ENCODE assay signal across 28 cellular contexts in the genomic region with DNA sequence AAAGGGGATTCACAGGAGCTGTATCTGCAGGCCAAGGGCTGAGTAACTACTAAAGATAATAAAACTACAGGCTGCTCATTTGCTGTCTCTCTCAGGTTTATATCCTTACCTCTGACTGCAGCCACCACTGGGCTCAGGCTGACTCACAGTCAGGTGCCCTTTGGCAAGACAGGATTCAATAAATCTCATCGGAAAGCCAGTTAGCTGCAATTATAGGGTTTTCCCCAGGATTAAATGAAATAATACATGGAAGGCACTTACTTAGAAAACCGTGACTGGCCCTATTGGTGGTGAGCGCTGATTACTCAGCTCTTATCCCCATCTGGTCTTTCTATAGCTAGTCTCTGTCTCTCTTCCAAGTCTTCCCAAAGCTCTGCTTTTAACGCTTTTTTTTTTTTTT. TPM values are rescaled to one million over a fixed set of nuclear protein-coding genes. Genes with fewer than 3 reads are reported as not detected.
DNase-seq lines count a peak whose midpoint lies in the region; ATAC-seq and TF ChIP-seq lines count a peak whose summit lies in the region.
"Had no signal": no experiment of that assay in that cellular context is flagged by ENCODE, and none has a peak within 500 bp of the region (broad histone marks: within the 10 kb centered on the region; RNA-seq: fewer than 3 reads in every experiment).

No MANE protein-coding gene starts in this region.

- no peak overlapping the region for H2AK5ac ChIP-seq in IMR-90 (ENCODE audit: low read depth, low read length)

- H3K27me3 ChIP-seq in IMR-90 (ENCODE audit: control insufficient read depth, insufficient read depth, low read length): no peaks in the 10 kb centered on the region
- H3K27me3 ChIP-seq in adrenal gland: no peaks in the 10 kb centered on the region
- no peaks in the 10 kb centered on the region for H3K27me3 ChIP-seq in kidney epithelial cell (ENCODE audit: control insufficient read depth, insufficient read depth, low read length)
- no peaks in the 10 kb centered on the region for H3K27me3 ChIP-seq in CD8-positive, alpha-beta T cell (ENCODE audit: insufficient read depth, low read length)
- H3K27me3 ChIP-seq: BLaER1, heart left ventricle, right lobe of liver, SJCRH30, uterus had no signal

- no peak overlapping the region for H3K18ac ChIP-seq in IMR-90 (ENCODE audit: low read depth, low read length)

- DNase-seq in A172 (ENCODE audit: low spot score) (peak; percentile 96), IMR-90 (peak; percentile 20), adrenal gland (peak; percentile 34 to 72 (median 67)), kidney epithelial cell (ENCODE audit: low read depth) (peak; percentile 78), hypothalamus (lab: John Stamatoyannopoulos, UW) (no peak)
- DNase-seq in CD8-positive, alpha-beta T cell: no peak
- DNase-seq: activated CD4-positive, alpha-beta memory T cell treated with anti-CD3 and anti-CD28 coated beads for 36 hours; activated naive CD4-positive, alpha-beta T cell treated with anti-CD3 and anti-CD28 coated beads, Interleukin-2, amount 10 ng/mL, durations not matched to agents 7 days and 5 days; aorta; cerebellar nuclear complex; effector CD8-positive, alpha-beta T cell; GDM1; heart left ventricle; lower lobe of right lung; MV-4-11; NCI-H1694; OCI-M1; right lobe of liver; SJCRH30; stimulated activated CD4-positive, alpha-beta T cell treated with anti-CD3 and anti-CD28 coated beads, Interleukin-15, amount 100 ng/mL, for 24 hours; T-helper 2 cell; uterus had no signal

- H2BK120ac ChIP-seq in IMR-90 (ENCODE audit: low read depth, low read length): no peak overlapping the region

- no peak overlapping the region for H3K9ac ChIP-seq in IMR-90 (ENCODE audit: low read depth, low read length)
- H3K9ac ChIP-seq: BLaER1 had no signal

- H3K4me1 Mint-ChIP-seq in CD8-positive, alpha-beta T cell (ENCODE audit: low read depth): no peaks in the 10 kb centered on the region
- H3K4me1 Mint-ChIP-seq: activated naive CD4-positive, alpha-beta T cell treated with anti-CD3 and anti-CD28 coated beads, Interleukin-2, amount 10 ng/mL, durations not matched to agents 7 days and 5 days; GM23338; WTC11 had no signal

- no peaks in the 10 kb centered on the region for H3K9me3 Mint-ChIP-seq in CD8-positive, alpha-beta T cell
- H3K9me3 Mint-ChIP-seq: activated CD4-positive, alpha-beta memory T cell treated with anti-CD3 and anti-CD28 coated beads for 36 hours; activated naive CD4-positive, alpha-beta T cell treated with anti-CD3 and anti-CD28 coated beads, Interleukin-2, amount 10 ng/mL, durations not matched to agents 7 days and 5 days; GM23338; WTC11 had no signal

- in situ Hi-C loops in IMR-90 (cut with MboI; ENCODE audit: low sequenced_read_pairs): loop anchor here (25.0 kb wide), 1 partner anchor 712 kb away; no protein-coding TSS in a partner anchor

- H3K27ac ChIP-seq in IMR-90 (ENCODE audit: insufficient read depth, low read length): no peak overlapping the region
- peak overlapping the region in 3 of 5 donors; percentile 37 to 49 (median 48) for H3K27ac ChIP-seq in adrenal gland
- H3K27ac ChIP-seq in CD8-positive, alpha-beta T cell (ENCODE audit: low read depth, low read length): no peak overlapping the region
- H3K27ac ChIP-seq: A549, BLaER1, heart left ventricle, lower lobe of right lung, right lobe of liver, SJCRH30, uterus had no signal

- H3K36me3 ChIP-seq in IMR-90 (ENCODE audit: control insufficient read depth, insufficient read depth, low read length) (peaks cover 25% of the 10 kb centered on the region), adrenal gland (replicated peaks in 1 of 2) (peaks cover 0 to 21% of the 10 kb centered on the region in 2 donors), kidney epithelial cell (ENCODE audit: control insufficient read depth, insufficient read depth, low read length) (no peaks in the 10 kb centered on the region)
- H3K36me3 ChIP-seq in CD8-positive, alpha-beta T cell (ENCODE audit: insufficient read depth, low read length): peaks cover 7% of the 10 kb centered on the region
- H3K36me3 ChIP-seq: uterus had no signal

- H3K36me3 Mint-ChIP-seq in CD8-positive, alpha-beta T cell: peaks cover 61% of the 10 kb centered on the region

- H2BK5ac ChIP-seq in IMR-90 (ENCODE audit: low read depth, low read length, poor library complexity, severe bottlenecking): no peak overlapping the region

- H3K4me2 ChIP-seq in IMR-90 (ENCODE audit: low read depth, low read length): no peak overlapping the region
- H3K4me2 ChIP-seq: A549, BLaER1, GM23338 had no signal

- no peaks in the 10 kb centered on the region for H3K9me1 ChIP-seq in IMR-90 (ENCODE audit: insufficient read depth, low read length)

- no peak for TF ChIP-seq CTCF in IMR-90 (conservative IDR thresholded peaks at IDR 0.05; ENCODE audit: low read depth, low read length)
- no peak for TF ChIP-seq CTCF in adrenal gland (IDR thresholded peaks at IDR 0.05)
- TF ChIP-seq CTCF in kidney epithelial cell (IDR thresholded peaks at IDR 0.05; ENCODE audit: insufficient read depth, low read length, poor library complexity, severe bottlenecking): no peak
- no peak for TF ChIP-seq CTCF in CD8-positive, alpha-beta T cell (IDR thresholded peaks at IDR 0.05)

- no CpG with 5 or more reads among the region's 4 CpGs for WGBS in IMR-90 (ENCODE audit: extremely low coverage in 2 of 2, insufficient read length in 1 of 2), 2 experiments
- 46 to 68% (median 60%) methylated on average over 4 of the region's 4 CpGs for WGBS in adrenal gland, 4 donors

- H2BK15ac ChIP-seq in IMR-90 (ENCODE audit: low read depth, low read length): no peak overlapping the region

- H3K56ac ChIP-seq in IMR-90 (ENCODE audit: extremely low read depth, insufficient read depth, low read length): no peak overlapping the region

- H2AK9ac ChIP-seq in IMR-90 (replicated peaks; ENCODE audit: low read depth, low read length, poor library complexity): no peak overlapping the region

- no peak overlapping the region for H3K27ac Mint-ChIP-seq in CD8-positive, alpha-beta T cell
- H3K27ac Mint-ChIP-seq: activated CD4-positive, alpha-beta memory T cell treated with anti-CD3 and anti-CD28 coated beads for 36 hours; activated naive CD4-positive, alpha-beta T cell treated with anti-CD3 and anti-CD28 coated beads, Interleukin-2, amount 10 ng/mL, durations not matched to agents 7 days and 5 days; GM23338; WTC11 had no signal

- peaks cover 3% of the 10 kb centered on the region; the same call in 1 of the 2 replicates for H3K4me1 ChIP-seq in IMR-90 (ENCODE audit: control insufficient read depth, insufficient read depth, low read length)
- no peaks in the 10 kb centered on the region for H3K4me1 ChIP-seq in adrenal gland (replicated peaks in 1 of 2)
- no peaks in the 10 kb centered on the region for H3K4me1 ChIP-seq in CD8-positive, alpha-beta T cell (ENCODE audit: insufficient read depth, low read length)
- H3K4me1 ChIP-seq: A549, BLaER1, heart left ventricle, lower lobe of right lung, right lobe of liver, SJCRH30, uterus had no signal

- H3K4me3 Mint-ChIP-seq in CD8-positive, alpha-beta T cell: no peak overlapping the region
- H3K4me3 Mint-ChIP-seq: activated CD4-positive, alpha-beta memory T cell treated with anti-CD3 and anti-CD28 coated beads for 36 hours; activated naive CD4-positive, alpha-beta T cell treated with anti-CD3 and anti-CD28 coated beads, Interleukin-2, amount 10 ng/mL, durations not matched to agents 7 days and 5 days; GM23338; WTC11 had no signal

- no peaks in the 10 kb centered on the region for H4K20me1 ChIP-seq in IMR-90 (ENCODE audit: insufficient read depth, low read length)
- H4K20me1 ChIP-seq: BLaER1 had no signal

- H3K23ac ChIP-seq in IMR-90 (ENCODE audit: low read depth, low read length): no peak overlapping the region

- ATAC-seq in IMR-90 (ENCODE audit: low read depth): no peak
- no peak for ATAC-seq in GM18517 (IDR thresholded peaks at IDR 0.05; ENCODE audit: unreplicated experiment)
- ATAC-seq in GM18873 (IDR thresholded peaks at IDR 0.05; ENCODE audit: low FRiP score, unreplicated experiment): no peak
- no peak for ATAC-seq in CD8-positive, alpha-beta T cell
- ATAC-seq: A549, GM23338, heart left ventricle, lower lobe of right lung, WTC11 had no signal

- H3K9me3 ChIP-seq in IMR-90 (ENCODE audit: control insufficient read depth, insufficient read depth, low read length) (no peaks in the 10 kb centered on the region), adrenal gland (replicated peaks in 1 of 3) (no peaks in the 10 kb centered on the region)
- H3K9me3 ChIP-seq in CD8-positive, alpha-beta T cell (ENCODE audit: low read length): no peaks in the 10 kb centered on the region
- H3K9me3 ChIP-seq: A549, BLaER1, heart left ventricle, lower lobe of right lung, right lobe of liver, SJCRH30, uterus had no signal

- H4K91ac ChIP-seq in IMR-90 (ENCODE audit: insufficient read depth, low read depth, low read length): no peak overlapping the region

- intact Hi-C loops in IMR-90 (cut with micrococcal nuclease) (no loop called here), adrenal gland (cut with DNase I) (no loop called here)
- intact Hi-C loops in CD8-positive, alpha-beta T cell (cut with DNase I, micrococcal nuclease): no loop called here

- dilution Hi-C loops in IMR-90 (cut with HindIII; ENCODE audit: low sequenced_read_pairs, unreplicated experiment): no loop called here

- no peak overlapping the region for H3K4ac ChIP-seq in IMR-90 (ENCODE audit: low read depth, low read length)

- H3K14ac ChIP-seq in IMR-90 (replicated peaks; ENCODE audit: low read depth, low read length): no peak overlapping the region

- TF ChIP-seq RAD21 in IMR-90 (IDR thresholded peaks at IDR 0.05; ENCODE audit: low read length): no peak

- no peak overlapping the region for H2BK20ac ChIP-seq in IMR-90 (ENCODE audit: low read depth, low read length)

- CTCF ChIA-PET in IMR-90 (lab: Yijun Ruan, JAX): no interaction called here
- CTCF ChIA-PET in CD8-positive, alpha-beta T cell (lab: Charles Lee): interaction anchor here (1.0 kb wide), 2 partner anchors 12 to 20 kb away, joined by 3 read pairs; no protein-coding TSS in a partner anchor

- H4K5ac ChIP-seq in IMR-90 (ENCODE audit: low read depth, low read length): no peak overlapping the region

- H2AFZ ChIP-seq in IMR-90 (replicated peaks; ENCODE audit: low read length, poor library complexity): no peak overlapping the region
- H2AFZ ChIP-seq: GM23338 had no signal

- no peaks in the 10 kb centered on the region for H3K27me3 Mint-ChIP-seq in CD8-positive, alpha-beta T cell (ENCODE audit: low read depth)
- H3K27me3 Mint-ChIP-seq: activated CD4-positive, alpha-beta memory T cell treated with anti-CD3 and anti-CD28 coated beads for 36 hours; activated naive CD4-positive, alpha-beta T cell treated with anti-CD3 and anti-CD28 coated beads, Interleukin-2, amount 10 ng/mL, durations not matched to agents 7 days and 5 days had no signal

- H3K79me1 ChIP-seq in IMR-90 (ENCODE audit: low read depth in 1 of 2, low read length in 2 of 2): no peaks in the 10 kb centered on the region; a peak in 1 of 4 replicates

- H3K4me3 ChIP-seq in IMR-90 (ENCODE audit: insufficient read depth, low read depth, low read length) (no peak overlapping the region), adrenal gland (no peak overlapping the region), kidney epithelial cell (ENCODE audit: low read depth, low read length) (no peak overlapping the region)
- no peak overlapping the region for H3K4me3 ChIP-seq in CD8-positive, alpha-beta T cell (ENCODE audit: low read depth, low read length)
- H3K4me3 ChIP-seq: A549, BLaER1, GM23338, heart left ventricle, lower lobe of right lung, right lobe of liver, SJCRH30, uterus had no signal

- no TSS peak for BruUV-seq in IMR-90 (replicated peaks; lab: Mats Ljungman, UMichigan)

- TF ChIP-seq POLR2A in IMR-90 (IDR thresholded peaks at IDR 0.05; ENCODE audit: low read depth, low read length) (no peak), adrenal gland (IDR thresholded peaks at IDR 0.05) (no peak)

- no peak overlapping the region for H4K8ac ChIP-seq in IMR-90 (ENCODE audit: low read depth in 2 of 2, low read length in 2 of 2)

- POLR2A ChIA-PET in IMR-90 (lab: Charles Lee; ENCODE audit: unreplicated experiment): interaction anchor here (0.6 kb wide), 1 partner anchor 227 kb away, joined by 5 read pairs; no protein-coding TSS in a partner anchor
- POLR2A ChIA-PET in CD8-positive, alpha-beta T cell (lab: Charles Lee): interaction anchor here (0.9 kb wide), 1 partner anchor 21 kb away, joined by 3 read pairs; no protein-coding TSS in a partner anchor

RNA-seq across cellular contexts. Expression of a gene that starts 26.4 kb away (rescaled TPM):
- total RNA-seq in A172 (2014; rRNA removed; shearing (Covaris generic)): 31.3 and 43.6 TPM in 2 replicates
- total RNA-seq in IMR-90 (2012; rRNA removed) (24.6 and 32.8 TPM in 2 replicates), adrenal gland (10 to 100 TPM; 19.1 to 62.4 (median 24.4) TPM), kidney epithelial cell (49.2 and 59.8 TPM in 2 replicates)
- polyA plus RNA-seq in IMR-90 (2012; rRNA removed) (10.6 and 13.1 TPM in 2 replicates), adrenal gland (10 to 100 TPM; 24.7 to 30.2 (median 29.4) TPM)
- polyA plus RNA-seq in IMR-90 (2012; cell fraction: cytosol; rRNA removed): 2.7 and 4.7 TPM in 2 replicates
- polyA plus RNA-seq in IMR-90 (2012; cell fraction: nucleus; rRNA removed; ENCODE audit: low replicate concordance): 1.6 and 11.1 TPM in 2 replicates
- 1 to 10 TPM; 5.8 to 6.3 TPM for total RNA-seq in CD8-positive, alpha-beta T cell

RNA-seq across cellular contexts. Expression of a gene that starts 34.2 kb away (rescaled TPM):
- 10.4 and 14.0 TPM in 2 replicates for total RNA-seq in A172 (2014; rRNA removed; shearing (Covaris generic))
- total RNA-seq in IMR-90 (2012; rRNA removed): 11.7 and 11.8 TPM in 2 replicates
- polyA plus RNA-seq in IMR-90 (2012; rRNA removed): 17.7 and 17.8 TPM in 2 replicates
- polyA plus RNA-seq in IMR-90 (2012; cell fraction: cytosol; rRNA removed): 4.3 and 9.6 TPM in 2 replicates
- 5.6 and 10.9 TPM in 2 replicates for polyA plus RNA-seq in IMR-90 (2012; cell fraction: nucleus; rRNA removed; ENCODE audit: low replicate concordance)
- 10 to 100 TPM in 2 of 8 donors, 1 to 10 TPM in 6; 4.9 to 11.0 (median 9.0) TPM for total RNA-seq in adrenal gland
- polyA plus RNA-seq in adrenal gland: 1 to 10 TPM; 7.1 to 8.6 (median 7.7) TPM
- total RNA-seq in kidney epithelial cell: 13.6 and 14.0 TPM in 2 replicates
- 10 to 100 TPM; 22.1 to 23.0 TPM for total RNA-seq in CD8-positive, alpha-beta T cell

Comparison
In these comparisons a context has a peak if more than half of its experiments do, and no peak if none do; other contexts are left out.
1. DNase-seq: peak in A172 (single experiment), IMR-90 (single experiment), adrenal gland (7 of 7) and kidney epithelial cell (single experiment); none in CD8-positive, alpha-beta T cell (0 of 7) and hypothalamus (0 of 51).
2. H3K27ac ChIP-seq: peak in adrenal gland (3 of 5); none in IMR-90 (single experiment) and CD8-positive, alpha-beta T cell (single experiment).